ENCODE assay signal across 8 cellular contexts in genomic region chr2:121076885-121077549, GRCh38.
A peak's percentile ranks its signal among the peaks of the same experiment; 100 is the strongest.
DNase-seq lines count a peak whose midpoint lies in the region; ATAC-seq and TF ChIP-seq lines count a peak whose summit lies in the region.

No MANE protein-coding gene starts in this region.

- no peak overlapping the region for H3K4me3 ChIP-seq in retinal pigment epithelial cell (ENCODE audit: low read length)

- peak; percentile 90 for DNase-seq in DMS 273 (lab: John Stamatoyannopoulos, UW; ENCODE audit: unreplicated experiment)
- no peak for DNase-seq in DMS 273 treated with DMSO at 0.1 percent for 48 hours (lab: John Stamatoyannopoulos, UW)
- peak; percentile 14 for DNase-seq in OCI-M2 (lab: John Stamatoyannopoulos, UW; ENCODE audit: unreplicated experiment)
- DNase-seq in activated T-helper 1 cell treated with Interleukin-2 at 50 U/mL for 16 hours (ENCODE audit: low read depth): peak; percentile 32
- peak; percentile 74 for DNase-seq in glomerular visceral epithelial cell (ENCODE audit: extremely low spot score)
- DNase-seq in retinal pigment epithelial cell (ENCODE audit: low read depth): no peak

- ATAC-seq in HG03159 (IDR thresholded peaks at IDR 0.05; ENCODE audit: unreplicated experiment) (peak; percentile 57), HG03354 (IDR thresholded peaks at IDR 0.05; ENCODE audit: poor library complexity, severe bottlenecking, unreplicated experiment) (no peak)

- TF ChIP-seq CTCF in retinal pigment epithelial cell (conservative IDR thresholded peaks at IDR 0.05; ENCODE audit: low read depth, low read length): peak; percentile 95

Comparison
In these comparisons a context has a peak if more than half of its experiments do, and no peak if none do; other contexts are left out.
1. DNase-seq: peak in DMS 273 (single experiment), OCI-M2 (single experiment), activated T-helper 1 cell treated with Interleukin-2 at 50 U/mL for 16 hours (single experiment) and glomerular visceral epithelial cell (single experiment); none in DMS 273 treated with DMSO at 0.1 percent for 48 hours (single experiment) and retinal pigment epithelial cell (single experiment).